Comparison of ENCODE assay signal across 2 cellular contexts in the genomic region with DNA sequence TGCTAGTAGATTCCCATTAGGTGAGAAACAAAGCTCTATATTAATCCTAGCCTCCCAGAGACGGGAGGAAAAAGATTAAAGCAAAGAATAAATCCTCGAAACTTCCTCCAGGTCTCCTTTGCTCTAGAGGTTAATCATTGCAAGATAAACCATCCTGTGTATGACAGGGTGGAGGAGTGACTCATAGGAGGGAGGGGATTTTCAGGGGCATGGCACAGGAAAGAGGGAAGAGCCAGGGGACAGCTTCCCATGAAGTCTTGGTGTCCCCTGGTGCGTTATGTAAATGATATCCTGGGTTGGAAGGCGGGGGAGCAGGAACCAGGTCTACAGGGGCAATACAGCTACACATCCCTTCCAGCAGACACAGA.
TF ChIP-seq lines count a peak whose summit lies in the region.

No MANE protein-coding gene starts in this region.

TF ChIP-seq in K562, 482 proteins besides CTCF, POLR2A, EP300 and RAD21 (continues in another document):
- TF ChIP-seq FOSL1 (tag; conservative IDR thresholded peaks at IDR 0.05): peak; percentile 93
- TF ChIP-seq MEIS2 (IDR thresholded peaks at IDR 0.05; ENCODE audit: partially characterized antibody): peak; percentile 80
- peak; percentile 63; the same call in 1 of the 2 replicates for TF ChIP-seq ZBTB7A (IDR thresholded peaks at IDR 0.05; ENCODE audit: borderline replicate concordance, control insufficient read depth, low read depth, low read length)
- no peak for TF ChIP-seq ATF1 (CRISPR knock-in tag; IDR thresholded peaks at IDR 0.05)
- TF ChIP-seq ATF1 (tag; IDR thresholded peaks at IDR 0.05): peak; percentile 38; the same call in 1 of the 2 replicates
- TF ChIP-seq FOS (IDR thresholded peaks at IDR 0.05; ENCODE audit: extremely low read depth, insufficient read length): peak; percentile 41
- TF ChIP-seq SMARCC2 (IDR thresholded peaks at IDR 0.05; ENCODE audit: low read depth): peak; percentile 60; the same call in 1 of the 2 replicates
- TF ChIP-seq PHF8 (IDR thresholded peaks at IDR 0.05; ENCODE audit: borderline replicate concordance, low read length): 0 out of 2 replicates have a peak, but pooled peaks have one; percentile 33
- TF ChIP-seq, protein P1, sequence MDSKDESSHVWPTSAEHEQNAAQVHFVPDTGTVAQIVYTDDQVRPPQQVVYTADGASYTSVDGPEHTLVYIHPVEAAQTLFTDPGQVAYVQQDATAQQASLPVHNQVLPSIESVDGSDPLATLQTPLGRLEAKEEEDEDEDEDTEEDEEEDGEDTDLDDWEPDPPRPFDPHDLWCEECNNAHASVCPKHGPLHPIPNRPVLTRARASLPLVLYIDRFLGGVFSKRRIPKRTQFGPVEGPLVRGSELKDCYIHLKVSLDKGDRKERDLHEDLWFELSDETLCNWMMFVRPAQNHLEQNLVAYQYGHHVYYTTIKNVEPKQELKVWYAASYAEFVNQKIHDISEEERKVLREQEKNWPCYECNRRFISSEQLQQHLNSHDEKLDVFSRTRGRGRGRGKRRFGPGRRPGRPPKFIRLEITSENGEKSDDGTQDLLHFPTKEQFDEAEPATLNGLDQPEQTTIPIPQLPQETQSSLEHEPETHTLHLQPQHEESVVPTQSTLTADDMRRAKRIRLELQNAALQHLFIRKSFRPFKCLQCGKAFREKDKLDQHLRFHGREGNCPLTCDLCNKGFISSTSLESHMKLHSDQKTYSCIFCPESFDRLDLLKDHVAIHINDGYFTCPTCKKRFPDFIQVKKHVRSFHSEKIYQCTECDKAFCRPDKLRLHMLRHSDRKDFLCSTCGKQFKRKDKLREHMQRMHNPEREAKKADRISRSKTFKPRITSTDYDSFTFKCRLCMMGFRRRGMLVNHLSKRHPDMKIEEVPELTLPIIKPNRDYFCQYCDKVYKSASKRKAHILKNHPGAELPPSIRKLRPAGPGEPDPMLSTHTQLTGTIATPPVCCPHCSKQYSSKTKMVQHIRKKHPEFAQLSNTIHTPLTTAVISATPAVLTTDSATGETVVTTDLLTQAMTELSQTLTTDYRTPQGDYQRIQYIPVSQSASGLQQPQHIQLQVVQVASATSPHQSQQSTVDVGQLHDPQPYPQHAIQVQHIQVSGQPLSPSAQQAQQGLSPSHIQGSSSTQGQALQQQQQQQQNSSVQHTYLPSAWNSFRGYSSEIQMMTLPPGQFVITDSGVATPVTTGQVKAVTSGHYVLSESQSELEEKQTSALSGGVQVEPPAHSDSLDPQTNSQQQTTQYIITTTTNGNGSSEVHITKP (IDR thresholded peaks at IDR 0.05; ENCODE audit: partially characterized antibody): no peak
- TF ChIP-seq TRIM24 (IDR thresholded peaks at IDR 0.05): no peak
- no peak for TF ChIP-seq TCF7 (IDR thresholded peaks at IDR 0.05; ENCODE audit: borderline replicate concordance)
- 0 out of 4 replicates have a peak, but pooled peaks of 1 of the 2 experiments have one; percentile 5 for TF ChIP-seq NRF1 (conservative IDR thresholded peaks at IDR 0.05 in 1 of 2, IDR thresholded peaks at IDR 0.05 in 1 of 2)
- TF ChIP-seq, protein P2, sequence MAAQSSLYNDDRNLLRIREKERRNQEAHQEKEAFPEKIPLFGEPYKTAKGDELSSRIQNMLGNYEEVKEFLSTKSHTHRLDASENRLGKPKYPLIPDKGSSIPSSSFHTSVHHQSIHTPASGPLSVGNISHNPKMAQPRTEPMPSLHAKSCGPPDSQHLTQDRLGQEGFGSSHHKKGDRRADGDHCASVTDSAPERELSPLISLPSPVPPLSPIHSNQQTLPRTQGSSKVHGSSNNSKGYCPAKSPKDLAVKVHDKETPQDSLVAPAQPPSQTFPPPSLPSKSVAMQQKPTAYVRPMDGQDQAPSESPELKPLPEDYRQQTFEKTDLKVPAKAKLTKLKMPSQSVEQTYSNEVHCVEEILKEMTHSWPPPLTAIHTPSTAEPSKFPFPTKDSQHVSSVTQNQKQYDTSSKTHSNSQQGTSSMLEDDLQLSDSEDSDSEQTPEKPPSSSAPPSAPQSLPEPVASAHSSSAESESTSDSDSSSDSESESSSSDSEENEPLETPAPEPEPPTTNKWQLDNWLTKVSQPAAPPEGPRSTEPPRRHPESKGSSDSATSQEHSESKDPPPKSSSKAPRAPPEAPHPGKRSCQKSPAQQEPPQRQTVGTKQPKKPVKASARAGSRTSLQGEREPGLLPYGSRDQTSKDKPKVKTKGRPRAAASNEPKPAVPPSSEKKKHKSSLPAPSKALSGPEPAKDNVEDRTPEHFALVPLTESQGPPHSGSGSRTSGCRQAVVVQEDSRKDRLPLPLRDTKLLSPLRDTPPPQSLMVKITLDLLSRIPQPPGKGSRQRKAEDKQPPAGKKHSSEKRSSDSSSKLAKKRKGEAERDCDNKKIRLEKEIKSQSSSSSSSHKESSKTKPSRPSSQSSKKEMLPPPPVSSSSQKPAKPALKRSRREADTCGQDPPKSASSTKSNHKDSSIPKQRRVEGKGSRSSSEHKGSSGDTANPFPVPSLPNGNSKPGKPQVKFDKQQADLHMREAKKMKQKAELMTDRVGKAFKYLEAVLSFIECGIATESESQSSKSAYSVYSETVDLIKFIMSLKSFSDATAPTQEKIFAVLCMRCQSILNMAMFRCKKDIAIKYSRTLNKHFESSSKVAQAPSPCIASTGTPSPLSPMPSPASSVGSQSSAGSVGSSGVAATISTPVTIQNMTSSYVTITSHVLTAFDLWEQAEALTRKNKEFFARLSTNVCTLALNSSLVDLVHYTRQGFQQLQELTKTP (IDR thresholded peaks at IDR 0.05; ENCODE audit: low read depth in 1 of 2, partially characterized antibody in 2 of 2): peak in 1 of 2 experiments; percentile 26
- TF ChIP-seq NCOA4 (IDR thresholded peaks at IDR 0.05; ENCODE audit: partially characterized antibody): no peak
- TF ChIP-seq SRF (CRISPR knock-in tag; IDR thresholded peaks at IDR 0.05): peak in 1 of 2 experiments; percentile 55; a peak in 1 of 4 replicates
- peak in 1 of 2 experiments; percentile 53; a peak in 2 of 4 replicates for TF ChIP-seq HDAC1 (IDR thresholded peaks at IDR 0.05)
- TF ChIP-seq JUNB (CRISPR knock-in tag; conservative IDR thresholded peaks at IDR 0.05): peak; percentile 57
- peak; percentile 58; the same call in 1 of the 2 replicates for TF ChIP-seq MTA3 (IDR thresholded peaks at IDR 0.05; ENCODE audit: borderline replicate concordance)
- TF ChIP-seq RCOR1 (IDR thresholded peaks at IDR 0.05; ENCODE audit: borderline replicate concordance in 1 of 2, low read depth in 2 of 2, low read length in 2 of 2): peak in 1 of 2 experiments; percentile 81; a peak in 2 of 4 replicates
- TF ChIP-seq, protein P3, sequence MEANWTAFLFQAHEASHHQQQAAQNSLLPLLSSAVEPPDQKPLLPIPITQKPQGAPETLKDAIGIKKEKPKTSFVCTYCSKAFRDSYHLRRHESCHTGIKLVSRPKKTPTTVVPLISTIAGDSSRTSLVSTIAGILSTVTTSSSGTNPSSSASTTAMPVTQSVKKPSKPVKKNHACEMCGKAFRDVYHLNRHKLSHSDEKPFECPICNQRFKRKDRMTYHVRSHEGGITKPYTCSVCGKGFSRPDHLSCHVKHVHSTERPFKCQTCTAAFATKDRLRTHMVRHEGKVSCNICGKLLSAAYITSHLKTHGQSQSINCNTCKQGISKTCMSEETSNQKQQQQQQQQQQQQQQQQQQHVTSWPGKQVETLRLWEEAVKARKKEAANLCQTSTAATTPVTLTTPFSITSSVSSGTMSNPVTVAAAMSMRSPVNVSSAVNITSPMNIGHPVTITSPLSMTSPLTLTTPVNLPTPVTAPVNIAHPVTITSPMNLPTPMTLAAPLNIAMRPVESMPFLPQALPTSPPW (CRISPR knock-in tag; IDR thresholded peaks at IDR 0.05): peak; percentile 56; the same call in 1 of the 2 replicates

TF ChIP-seq in HepG2, 621 proteins besides CTCF, POLR2A, EP300 and RAD21 (continues in another document):
- TF ChIP-seq ZNF652 (CRISPR knock-in tag; IDR thresholded peaks at IDR 0.05; ENCODE audit: borderline replicate concordance, low read depth) (peak; percentile 18; the same call in 1 of the 2 replicates), PAF1 (CRISPR knock-in tag; IDR thresholded peaks at IDR 0.05) (no peak), TCF7 (IDR thresholded peaks at IDR 0.05; ENCODE audit: low read depth) (no peak), SMYD3 (CRISPR knock-in tag; IDR thresholded peaks at IDR 0.05) (no peak), RXRB (CRISPR knock-in tag; IDR thresholded peaks at IDR 0.05; ENCODE audit: borderline replicate concordance) (peak; percentile 78; the same call in 1 of the 2 replicates), BCL6 (CRISPR knock-in tag; IDR thresholded peaks at IDR 0.05) (peak; percentile 67), SALL1 (CRISPR knock-in tag; IDR thresholded peaks at IDR 0.05) (peak; percentile 63), GABPA (IDR thresholded peaks at IDR 0.05; ENCODE audit: low read depth, low read length) (no peak), GABPA (CRISPR knock-in tag; IDR thresholded peaks at IDR 0.05; ENCODE audit: low read depth) (0 out of 2 replicates have a peak, but pooled peaks have one; percentile 19), DPF2 (CRISPR knock-in tag; IDR thresholded peaks at IDR 0.05; ENCODE audit: borderline replicate concordance, low read depth) (0 out of 2 replicates have a peak, but pooled peaks have one; percentile 18)
- TF ChIP-seq, protein P4, sequence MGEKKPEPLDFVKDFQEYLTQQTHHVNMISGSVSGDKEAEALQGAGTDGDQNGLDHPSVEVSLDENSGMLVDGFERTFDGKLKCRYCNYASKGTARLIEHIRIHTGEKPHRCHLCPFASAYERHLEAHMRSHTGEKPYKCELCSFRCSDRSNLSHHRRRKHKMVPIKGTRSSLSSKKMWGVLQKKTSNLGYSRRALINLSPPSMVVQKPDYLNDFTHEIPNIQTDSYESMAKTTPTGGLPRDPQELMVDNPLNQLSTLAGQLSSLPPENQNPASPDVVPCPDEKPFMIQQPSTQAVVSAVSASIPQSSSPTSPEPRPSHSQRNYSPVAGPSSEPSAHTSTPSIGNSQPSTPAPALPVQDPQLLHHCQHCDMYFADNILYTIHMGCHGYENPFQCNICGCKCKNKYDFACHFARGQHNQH (CRISPR knock-in tag; IDR thresholded peaks at IDR 0.05): 0 out of 2 replicates have a peak, but pooled peaks have one; percentile 14
- TF ChIP-seq, protein P5, sequence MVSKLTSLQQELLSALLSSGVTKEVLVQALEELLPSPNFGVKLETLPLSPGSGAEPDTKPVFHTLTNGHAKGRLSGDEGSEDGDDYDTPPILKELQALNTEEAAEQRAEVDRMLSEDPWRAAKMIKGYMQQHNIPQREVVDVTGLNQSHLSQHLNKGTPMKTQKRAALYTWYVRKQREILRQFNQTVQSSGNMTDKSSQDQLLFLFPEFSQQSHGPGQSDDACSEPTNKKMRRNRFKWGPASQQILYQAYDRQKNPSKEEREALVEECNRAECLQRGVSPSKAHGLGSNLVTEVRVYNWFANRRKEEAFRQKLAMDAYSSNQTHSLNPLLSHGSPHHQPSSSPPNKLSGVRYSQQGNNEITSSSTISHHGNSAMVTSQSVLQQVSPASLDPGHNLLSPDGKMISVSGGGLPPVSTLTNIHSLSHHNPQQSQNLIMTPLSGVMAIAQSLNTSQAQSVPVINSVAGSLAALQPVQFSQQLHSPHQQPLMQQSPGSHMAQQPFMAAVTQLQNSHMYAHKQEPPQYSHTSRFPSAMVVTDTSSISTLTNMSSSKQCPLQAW (CRISPR knock-in tag; IDR thresholded peaks at IDR 0.05): peak; percentile 90
- TF ChIP-seq, protein P6, sequence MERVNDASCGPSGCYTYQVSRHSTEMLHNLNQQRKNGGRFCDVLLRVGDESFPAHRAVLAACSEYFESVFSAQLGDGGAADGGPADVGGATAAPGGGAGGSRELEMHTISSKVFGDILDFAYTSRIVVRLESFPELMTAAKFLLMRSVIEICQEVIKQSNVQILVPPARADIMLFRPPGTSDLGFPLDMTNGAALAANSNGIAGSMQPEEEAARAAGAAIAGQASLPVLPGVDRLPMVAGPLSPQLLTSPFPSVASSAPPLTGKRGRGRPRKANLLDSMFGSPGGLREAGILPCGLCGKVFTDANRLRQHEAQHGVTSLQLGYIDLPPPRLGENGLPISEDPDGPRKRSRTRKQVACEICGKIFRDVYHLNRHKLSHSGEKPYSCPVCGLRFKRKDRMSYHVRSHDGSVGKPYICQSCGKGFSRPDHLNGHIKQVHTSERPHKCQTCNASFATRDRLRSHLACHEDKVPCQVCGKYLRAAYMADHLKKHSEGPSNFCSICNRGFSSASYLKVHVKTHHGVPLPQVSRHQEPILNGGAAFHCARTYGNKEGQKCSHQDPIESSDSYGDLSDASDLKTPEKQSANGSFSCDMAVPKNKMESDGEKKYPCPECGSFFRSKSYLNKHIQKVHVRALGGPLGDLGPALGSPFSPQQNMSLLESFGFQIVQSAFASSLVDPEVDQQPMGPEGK (CRISPR knock-in tag; IDR thresholded peaks at IDR 0.05): 0 out of 2 replicates have a peak, but pooled peaks have one; percentile 13
- TF ChIP-seq, protein P7, sequence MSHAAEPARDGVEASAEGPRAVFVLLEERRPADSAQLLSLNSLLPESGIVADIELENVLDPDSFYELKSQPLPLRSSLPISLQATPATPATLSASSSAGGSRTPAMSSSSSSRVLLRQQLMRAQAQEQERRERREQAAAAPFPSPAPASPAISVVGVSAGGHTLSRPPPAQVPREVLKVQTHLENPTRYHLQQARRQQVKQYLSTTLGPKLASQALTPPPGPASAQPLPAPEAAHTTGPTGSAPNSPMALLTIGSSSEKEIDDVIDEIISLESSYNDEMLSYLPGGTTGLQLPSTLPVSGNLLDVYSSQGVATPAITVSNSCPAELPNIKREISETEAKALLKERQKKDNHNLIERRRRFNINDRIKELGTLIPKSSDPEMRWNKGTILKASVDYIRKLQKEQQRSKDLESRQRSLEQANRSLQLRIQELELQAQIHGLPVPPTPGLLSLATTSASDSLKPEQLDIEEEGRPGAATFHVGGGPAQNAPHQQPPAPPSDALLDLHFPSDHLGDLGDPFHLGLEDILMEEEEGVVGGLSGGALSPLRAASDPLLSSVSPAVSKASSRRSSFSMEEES (CRISPR knock-in tag; IDR thresholded peaks at IDR 0.05): 0 out of 2 replicates have a peak, but pooled peaks have one; percentile 37
- TF ChIP-seq, protein P8, sequence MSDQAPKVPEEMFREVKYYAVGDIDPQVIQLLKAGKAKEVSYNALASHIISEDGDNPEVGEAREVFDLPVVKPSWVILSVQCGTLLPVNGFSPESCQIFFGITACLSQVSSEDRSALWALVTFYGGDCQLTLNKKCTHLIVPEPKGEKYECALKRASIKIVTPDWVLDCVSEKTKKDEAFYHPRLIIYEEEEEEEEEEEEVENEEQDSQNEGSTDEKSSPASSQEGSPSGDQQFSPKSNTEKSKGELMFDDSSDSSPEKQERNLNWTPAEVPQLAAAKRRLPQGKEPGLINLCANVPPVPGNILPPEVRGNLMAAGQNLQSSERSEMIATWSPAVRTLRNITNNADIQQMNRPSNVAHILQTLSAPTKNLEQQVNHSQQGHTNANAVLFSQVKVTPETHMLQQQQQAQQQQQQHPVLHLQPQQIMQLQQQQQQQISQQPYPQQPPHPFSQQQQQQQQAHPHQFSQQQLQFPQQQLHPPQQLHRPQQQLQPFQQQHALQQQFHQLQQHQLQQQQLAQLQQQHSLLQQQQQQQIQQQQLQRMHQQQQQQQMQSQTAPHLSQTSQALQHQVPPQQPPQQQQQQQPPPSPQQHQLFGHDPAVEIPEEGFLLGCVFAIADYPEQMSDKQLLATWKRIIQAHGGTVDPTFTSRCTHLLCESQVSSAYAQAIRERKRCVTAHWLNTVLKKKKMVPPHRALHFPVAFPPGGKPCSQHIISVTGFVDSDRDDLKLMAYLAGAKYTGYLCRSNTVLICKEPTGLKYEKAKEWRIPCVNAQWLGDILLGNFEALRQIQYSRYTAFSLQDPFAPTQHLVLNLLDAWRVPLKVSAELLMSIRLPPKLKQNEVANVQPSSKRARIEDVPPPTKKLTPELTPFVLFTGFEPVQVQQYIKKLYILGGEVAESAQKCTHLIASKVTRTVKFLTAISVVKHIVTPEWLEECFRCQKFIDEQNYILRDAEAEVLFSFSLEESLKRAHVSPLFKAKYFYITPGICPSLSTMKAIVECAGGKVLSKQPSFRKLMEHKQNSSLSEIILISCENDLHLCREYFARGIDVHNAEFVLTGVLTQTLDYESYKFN (CRISPR knock-in tag; conservative IDR thresholded peaks at IDR 0.05): peak; percentile 66
